ENCODE assay signal across 11 cellular contexts in the genomic region with DNA sequence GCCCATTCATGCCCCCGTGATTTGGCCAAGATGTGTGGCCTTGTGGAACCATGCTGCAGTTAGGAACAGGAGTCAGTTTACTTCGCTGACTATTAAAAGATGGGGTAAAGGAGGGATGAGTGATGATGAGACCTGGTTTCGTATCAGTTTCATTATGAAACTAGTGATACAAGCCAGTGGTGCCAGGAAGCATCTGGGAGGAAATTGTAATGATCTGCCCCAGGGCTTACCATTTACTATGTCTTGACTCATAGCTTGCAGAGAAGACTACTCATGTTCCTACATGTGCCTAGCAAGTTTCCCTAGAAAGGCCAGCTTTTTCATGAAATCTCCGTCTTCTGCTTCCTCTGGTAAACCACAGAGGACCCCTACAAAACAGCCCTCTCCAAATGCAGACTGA. TPM values are rescaled to one million over a fixed set of nuclear protein-coding genes. Genes with fewer than 3 reads are reported as not detected.
DNase-seq lines count a peak whose midpoint lies in the region; ATAC-seq and TF ChIP-seq lines count a peak whose summit lies in the region.
"Had no signal": no experiment of that assay in that cellular context is flagged by ENCODE, and none has a peak within 500 bp of the region (broad histone marks: within the 10 kb centered on the region; RNA-seq: fewer than 3 reads in every experiment).

No MANE protein-coding gene starts in this region.

- H3K4me3 ChIP-seq in GM06990 (replicated peaks; ENCODE audit: low read depth, low read length) (no peak overlapping the region), HCT116 (replicated peaks in 1 of 2; ENCODE audit: low read depth in 1 of 2, low read length in 2 of 2) (no peak overlapping the region), kidney epithelial cell (ENCODE audit: low read depth, low read length) (no peak overlapping the region), aorta (ENCODE audit: low read length in 2 of 2) (no peak overlapping the region)
- H3K4me3 ChIP-seq: lung had no signal

- H3K9ac ChIP-seq in HCT116 (ENCODE audit: low read length) = no peak overlapping the region

- no peaks in the 10 kb centered on the region for H3K9me3 Mint-ChIP-seq in WTC11
- H3K9me3 Mint-ChIP-seq: brain had no signal

- H3K36me3 Mint-ChIP-seq in WTC11 = peaks cover 21% of the 10 kb centered on the region

- TF ChIP-seq CTCF in GM06990 (IDR thresholded peaks at IDR 0.05; ENCODE audit: insufficient read depth, low read length, poor library complexity, severe bottlenecking) (no peak), HCT116 (IDR thresholded peaks at IDR 0.05 in 2 of 3, conservative IDR thresholded peaks at IDR 0.05 in 1 of 3; ENCODE audit: borderline replicate concordance in 1 of 3, insufficient read depth in 1 of 3, low read depth in 2 of 3, low read length in 2 of 3) (no peak), WTC11 (IDR thresholded peaks at IDR 0.05) (no peak), kidney epithelial cell (IDR thresholded peaks at IDR 0.05; ENCODE audit: insufficient read depth, low read length, poor library complexity, severe bottlenecking) (no peak)

- 84 to 86% methylated on average over 4 of the region's 4 CpGs for WGBS in aorta, 2 donors

- POLR2A ChIA-PET in HCT116 (lab: Charles Lee) (interaction anchor here (1.2 to 1.7 kb wide), 2 partner anchors 10 to 13 kb away, joined by 3 to 7 read pairs; no protein-coding TSS in a partner anchor), WTC11 (lab: Charles Lee) (interaction anchor here (0.5 kb wide), 1 partner anchor 24 kb away, joined by 3 read pairs; no protein-coding TSS in a partner anchor)

- H3K9me2 ChIP-seq in HCT116 (ENCODE audit: insufficient read depth) = no peaks in the 10 kb centered on the region

- H3K36me3 ChIP-seq in GM06990 (ENCODE audit: control insufficient read depth, insufficient read depth, low read length) = no peaks in the 10 kb centered on the region
- no peaks in the 10 kb centered on the region for H3K36me3 ChIP-seq in HCT116 (ENCODE audit: control insufficient read depth in 1 of 2, insufficient read depth in 2 of 2, low read length in 2 of 2)
- no peaks in the 10 kb centered on the region for H3K36me3 ChIP-seq in kidney epithelial cell (ENCODE audit: control insufficient read depth, insufficient read depth, low read length)
- no peaks in the 10 kb centered on the region for H3K36me3 ChIP-seq in aorta (ENCODE audit: control insufficient read depth in 1 of 2, insufficient read depth in 2 of 2, low read length in 1 of 2)

- TF ChIP-seq POLR2A in HCT116 (IDR thresholded peaks at IDR 0.05; ENCODE audit: borderline replicate concordance, extremely low read depth, insufficient read depth, insufficient read length) = no peak

- CTCF ChIA-PET in HCT116 (lab: Charles Lee) = interaction anchor here (2.6 kb wide), 1 partner anchor 78 kb away, joined by 6 read pairs; no protein-coding TSS in a partner anchor
- CTCF ChIA-PET in WTC11 (lab: Charles Lee) = interaction anchor here (1.9 to 2.2 kb wide), 3 partner anchors 78 to 179 kb away, joined by 4 to 12 read pairs (median 9); no protein-coding TSS in a partner anchor

- no peak overlapping the region for H2AFZ ChIP-seq in HCT116 (ENCODE audit: low read depth, low read length, poor library complexity, severe bottlenecking)

- no peak overlapping the region for H3K27ac ChIP-seq in HCT116 (ENCODE audit: low read depth, low read length)
- no peak overlapping the region for H3K27ac ChIP-seq in aorta (ENCODE audit: low read depth in 1 of 2, low read length in 2 of 2)

- H3K9me3 ChIP-seq in HCT116 (ENCODE audit: control insufficient read depth in 1 of 2, insufficient read depth in 1 of 2, low read depth in 1 of 2, low read length in 2 of 2) (no peaks in the 10 kb centered on the region), aorta (ENCODE audit: control insufficient read depth, low read length) (no peaks in the 10 kb centered on the region)

- ATAC-seq in HCT116 (no peak), WTC11 (no peak), aorta (ENCODE audit: low FRiP score) (no peak)

- H3K27ac Mint-ChIP-seq in WTC11 = peak overlapping the region; percentile 43
- H3K27ac Mint-ChIP-seq: brain had no signal

- DNase-seq in GM06990 (ENCODE audit: extremely low read depth, insufficient read length) (peak; percentile 39), HCT116 (ENCODE audit: low read depth, low spot score) (no peak), WTC11 (ENCODE audit: low spot score) (no peak), kidney epithelial cell (ENCODE audit: low read depth) (peak; percentile 29), NCI-H748 treated with DMSO at 0.1 percent for 48 hours (lab: John Stamatoyannopoulos, UW) (no peak), aorta (no peak), NCI-H2029 treated with DMSO at 0.1 percent for 48 hours (lab: John Stamatoyannopoulos, UW) (no peak)
- no peak for DNase-seq in activated effector memory CD4-positive, alpha-beta T cell treated with Interleukin-2 at 50 U/mL for 16 hours
- DNase-seq: NK-92 treated with Interleukin-12 subunit alpha and Interleukin-12 subunit beta, amount 100 ng/mL, for 24 hours had no signal

- H4K20me1 ChIP-seq in HCT116 (ENCODE audit: insufficient read depth) = no peaks in the 10 kb centered on the region; the same call in 1 of the 2 replicates

- H3K27me3 ChIP-seq in GM06990 (replicated peaks; ENCODE audit: control insufficient read depth, insufficient read depth, low read length) (no peaks in the 10 kb centered on the region), HCT116 (ENCODE audit: insufficient read depth, low read length) (no peaks in the 10 kb centered on the region), kidney epithelial cell (ENCODE audit: control insufficient read depth, insufficient read depth, low read length) (no peaks in the 10 kb centered on the region), aorta (ENCODE audit: control insufficient read depth in 1 of 2, insufficient read depth in 2 of 2, low read length in 1 of 2) (peaks cover 0 to 1% of the 10 kb centered on the region in 2 donors)

- peaks cover 71% of the 10 kb centered on the region for H3K79me2 ChIP-seq in HCT116 (ENCODE audit: insufficient read depth, low read length)

- peaks cover 25% of the 10 kb centered on the region for H3K4me1 Mint-ChIP-seq in WTC11

- TF ChIP-seq RAD21 in HCT116 (IDR thresholded peaks at IDR 0.05; ENCODE audit: low read depth) = no peak

- no peaks in the 10 kb centered on the region for H3K27me3 Mint-ChIP-seq in WTC11 (ENCODE audit: low read depth)

- H3K4me2 ChIP-seq in HCT116 (ENCODE audit: low read length) = peak overlapping the region; percentile 24

- RAD21 ChIA-PET in HCT116 (lab: Charles Lee; ENCODE audit: low non-redundant PET in 1 of 2, low total read pairs in 2 of 2, uncharacterized antibody in 2 of 2, unreplicated experiment in 2 of 2) = no interaction called here

- H3K4me1 ChIP-seq in HCT116 (ENCODE audit: control insufficient read depth in 1 of 2, insufficient read depth in 2 of 2, low read length in 2 of 2) (peaks cover 24 to 59% of the 10 kb centered on the region in 2 experiments), aorta (ENCODE audit: control insufficient read depth in 1 of 2, insufficient read depth in 2 of 2, low read length in 2 of 2) (no peaks in the 10 kb centered on the region)

- intact Hi-C loops in HCT116 (cut with micrococcal nuclease) = no loop called here
- intact Hi-C loops in aorta (cut with DNase I) = no loop called here

- H3K4me3 Mint-ChIP-seq in WTC11 = no peak overlapping the region
- H3K4me3 Mint-ChIP-seq: brain had no signal

- BruUV-seq in HCT116 (replicated peaks; lab: Mats Ljungman, UMichigan) = no TSS peak

TF ChIP-seq in HCT116, 20 proteins besides CTCF, POLR2A, EP300 and RAD21:
- no peak for TF ChIP-seq SRF (IDR thresholded peaks at IDR 0.05; ENCODE audit: low read depth)
- peak; percentile 22; the same call in 1 of the 2 replicates for TF ChIP-seq SP1 (IDR thresholded peaks at IDR 0.05; ENCODE audit: low read depth)
- TF ChIP-seq, protein P1, sequence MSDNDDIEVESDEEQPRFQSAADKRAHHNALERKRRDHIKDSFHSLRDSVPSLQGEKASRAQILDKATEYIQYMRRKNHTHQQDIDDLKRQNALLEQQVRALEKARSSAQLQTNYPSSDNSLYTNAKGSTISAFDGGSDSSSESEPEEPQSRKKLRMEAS (IDR thresholded peaks at IDR 0.05) = 0 out of 2 replicates have a peak, but pooled peaks have one; percentile 32

TF ChIP-seq in WTC11, 78 proteins besides CTCF, POLR2A, EP300 and RAD21 (continues in another document):
- TF ChIP-seq GRHL2 (CRISPR knock-in tag; IDR thresholded peaks at IDR 0.05; ENCODE audit: insufficient replicate concordance, severe bottlenecking) = no peak
- TF ChIP-seq, protein P2, sequence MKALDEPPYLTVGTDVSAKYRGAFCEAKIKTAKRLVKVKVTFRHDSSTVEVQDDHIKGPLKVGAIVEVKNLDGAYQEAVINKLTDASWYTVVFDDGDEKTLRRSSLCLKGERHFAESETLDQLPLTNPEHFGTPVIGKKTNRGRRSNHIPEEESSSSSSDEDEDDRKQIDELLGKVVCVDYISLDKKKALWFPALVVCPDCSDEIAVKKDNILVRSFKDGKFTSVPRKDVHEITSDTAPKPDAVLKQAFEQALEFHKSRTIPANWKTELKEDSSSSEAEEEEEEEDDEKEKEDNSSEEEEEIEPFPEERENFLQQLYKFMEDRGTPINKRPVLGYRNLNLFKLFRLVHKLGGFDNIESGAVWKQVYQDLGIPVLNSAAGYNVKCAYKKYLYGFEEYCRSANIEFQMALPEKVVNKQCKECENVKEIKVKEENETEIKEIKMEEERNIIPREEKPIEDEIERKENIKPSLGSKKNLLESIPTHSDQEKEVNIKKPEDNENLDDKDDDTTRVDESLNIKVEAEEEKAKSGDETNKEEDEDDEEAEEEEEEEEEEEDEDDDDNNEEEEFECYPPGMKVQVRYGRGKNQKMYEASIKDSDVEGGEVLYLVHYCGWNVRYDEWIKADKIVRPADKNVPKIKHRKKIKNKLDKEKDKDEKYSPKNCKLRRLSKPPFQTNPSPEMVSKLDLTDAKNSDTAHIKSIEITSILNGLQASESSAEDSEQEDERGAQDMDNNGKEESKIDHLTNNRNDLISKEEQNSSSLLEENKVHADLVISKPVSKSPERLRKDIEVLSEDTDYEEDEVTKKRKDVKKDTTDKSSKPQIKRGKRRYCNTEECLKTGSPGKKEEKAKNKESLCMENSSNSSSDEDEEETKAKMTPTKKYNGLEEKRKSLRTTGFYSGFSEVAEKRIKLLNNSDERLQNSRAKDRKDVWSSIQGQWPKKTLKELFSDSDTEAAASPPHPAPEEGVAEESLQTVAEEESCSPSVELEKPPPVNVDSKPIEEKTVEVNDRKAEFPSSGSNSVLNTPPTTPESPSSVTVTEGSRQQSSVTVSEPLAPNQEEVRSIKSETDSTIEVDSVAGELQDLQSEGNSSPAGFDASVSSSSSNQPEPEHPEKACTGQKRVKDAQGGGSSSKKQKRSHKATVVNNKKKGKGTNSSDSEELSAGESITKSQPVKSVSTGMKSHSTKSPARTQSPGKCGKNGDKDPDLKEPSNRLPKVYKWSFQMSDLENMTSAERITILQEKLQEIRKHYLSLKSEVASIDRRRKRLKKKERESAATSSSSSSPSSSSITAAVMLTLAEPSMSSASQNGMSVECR (CRISPR knock-in tag; IDR thresholded peaks at IDR 0.05; ENCODE audit: borderline replicate concordance) = no peak

RNA-seq across cellular contexts. Expression of a gene that starts 23.2 kb away (rescaled TPM):
- 94.7 TPM for total RNA-seq in HCT116 (2021; ENCODE audit: unreplicated experiment)
- polyA plus RNA-seq in HCT116 (2012) = 206 and 214 TPM in 2 replicates
- 128 to 142 TPM (median 136 TPM) in 3 replicates for total RNA-seq in WTC11 (2021)
- total RNA-seq in kidney epithelial cell = 173 and 201 TPM in 2 replicates
- total RNA-seq in aorta = under 1 TPM; 0.81 to 0.97 TPM
- polyA plus RNA-seq in aorta = under 1 TPM in 1 of 2 donors, not detected in 1; 0.25 TPM

Comparison
In these comparisons a context has a peak if more than half of its experiments do, and no peak if none do; other contexts are left out.
1. DNase-seq: peak in GM06990 (single experiment) and kidney epithelial cell (single experiment); none in HCT116 (single experiment), WTC11 (single experiment), NCI-H748 treated with DMSO at 0.1 percent for 48 hours (single experiment), aorta (0 of 2), NCI-H2029 treated with DMSO at 0.1 percent for 48 hours (single experiment) and activated effector memory CD4-positive, alpha-beta T cell treated with Interleukin-2 at 50 U/mL for 16 hours (single experiment).
2. RNA of a gene that starts 23.2 kb away (total RNA-seq): 173 to 201 TPM in kidney epithelial cell, 128 to 142 TPM in WTC11 and 94.7 TPM in HCT116 (single experiment); 0.81 to 0.97 TPM in aorta; every median in the first group is over 10 times any median in the second.